Comparison of ENCODE assay signal across 17 cellular contexts in genomic region chr3:15298504-15298903, GRCh38. TPM values are rescaled to one million over a fixed set of nuclear protein-coding genes. Genes with fewer than 3 reads are reported as not detected.
DNase-seq lines count a peak whose midpoint lies in the region; ATAC-seq and TF ChIP-seq lines count a peak whose summit lies in the region.
"Had no signal": no experiment of that assay in that cellular context is flagged by ENCODE, and none has a peak within 500 bp of the region (broad histone marks: within the 10 kb centered on the region; RNA-seq: fewer than 3 reads in every experiment).

No MANE protein-coding gene starts in this region.

- peak overlapping the region; percentile 62 for H3K27ac Mint-ChIP-seq in activated CD4-positive, alpha-beta T cell treated with anti-CD3 and anti-CD28 coated beads, Interleukin-2, amount 10 ng/mL, durations not matched to agents 24 days and 14 days
- H3K27ac Mint-ChIP-seq in activated B cell treated with CpG ODN at 0.5 μM for 24 hours, result peak overlapping the region; percentile 4
- peak overlapping the region in 1 of 2 donors; percentile 90 for H3K27ac Mint-ChIP-seq in effector memory CD8-positive, alpha-beta T cell

- intact Hi-C loops in activated CD4-positive, alpha-beta T cell treated with anti-CD3 and anti-CD28 coated beads, Interleukin-2, amount 10 ng/mL, durations not matched to agents 24 days and 14 days (cut with micrococcal nuclease), result no loop called here
- intact Hi-C loops in activated B cell treated with CpG ODN at 0.5 μM for 24 hours (cut with micrococcal nuclease), result no loop called here
- intact Hi-C loops in PC-3 (cut with micrococcal nuclease), result no loop called here

- no peak for ATAC-seq in activated B cell treated with CpG ODN at 0.5 μM for 24 hours (ENCODE audit: low read depth)
- no peak for ATAC-seq in effector memory CD8-positive, alpha-beta T cell (replicated peaks)
- no peak for ATAC-seq in PC-3
- ATAC-seq in GM19324 (IDR thresholded peaks at IDR 0.05; ENCODE audit: low FRiP score, unreplicated experiment), result no peak
- ATAC-seq: left cardiac atrium; naive thymus-derived CD8-positive, alpha-beta T cell had no signal

- no peak for TF ChIP-seq CTCF in activated B cell treated with CpG ODN at 0.5 μM for 24 hours (IDR thresholded peaks at IDR 0.05)
- TF ChIP-seq CTCF in suprapubic skin (IDR thresholded peaks at IDR 0.05), result no peak
- TF ChIP-seq CTCF in PC-3 (conservative IDR thresholded peaks at IDR 0.05; ENCODE audit: low read depth, low read length), result no peak
- TF ChIP-seq CTCF in coronary artery (IDR thresholded peaks at IDR 0.05), result no peak

- no peak for TF ChIP-seq EP300 in suprapubic skin (IDR thresholded peaks at IDR 0.05)

- no peak overlapping the region for H3K4me2 ChIP-seq in PC-3 (ENCODE audit: low read length)

- peak overlapping the region; percentile 18 for H3K27ac ChIP-seq in suprapubic skin
- no peak overlapping the region for H3K27ac ChIP-seq in PC-3 (ENCODE audit: low read length)
- H3K27ac ChIP-seq in coronary artery, result no peak overlapping the region
- H3K27ac ChIP-seq: Peyer's patch had no signal

- POLR2A ChIA-PET in activated B cell treated with CpG ODN at 0.5 μM for 24 hours (lab: Charles Lee) (interaction anchor here (1.1 kb wide), 2 partner anchors 25 to 27 kb away, joined by 3 to 4 read pairs; no protein-coding TSS in a partner anchor), PC-3 (lab: Charles Lee; ENCODE audit: unreplicated experiment) (no interaction called here)

- H3F3A ChIP-seq in PC-3 (ENCODE audit: low read length, unreplicated experiment), result no peaks in the 10 kb centered on the region

- WGBS in suprapubic skin, result 86% methylated on average over 3 of the region's 3 CpGs

- H3K9me3 Mint-ChIP-seq in activated CD4-positive, alpha-beta T cell treated with anti-CD3 and anti-CD28 coated beads, Interleukin-2, amount 10 ng/mL, durations not matched to agents 24 days and 14 days, result peaks cover 8% of the 10 kb centered on the region
- H3K9me3 Mint-ChIP-seq in activated B cell treated with CpG ODN at 0.5 μM for 24 hours, result no peaks in the 10 kb centered on the region
- no peaks in the 10 kb centered on the region for H3K9me3 Mint-ChIP-seq in effector memory CD8-positive, alpha-beta T cell
- H3K9me3 Mint-ChIP-seq: naive thymus-derived CD8-positive, alpha-beta T cell had no signal

- H3K9me3 ChIP-seq in suprapubic skin (no peaks in the 10 kb centered on the region), PC-3 (ENCODE audit: low read length) (no peaks in the 10 kb centered on the region)
- H3K9me3 ChIP-seq: BE2C, esophagus squamous epithelium, Peyer's patch, upper lobe of left lung had no signal

- no peaks in the 10 kb centered on the region for H4K20me1 ChIP-seq in PC-3 (ENCODE audit: low read length)

- H3K27me3 Mint-ChIP-seq in activated CD4-positive, alpha-beta T cell treated with anti-CD3 and anti-CD28 coated beads, Interleukin-2, amount 10 ng/mL, durations not matched to agents 24 days and 14 days, result no peaks in the 10 kb centered on the region
- H3K27me3 Mint-ChIP-seq in activated B cell treated with CpG ODN at 0.5 μM for 24 hours, result no peaks in the 10 kb centered on the region
- H3K27me3 Mint-ChIP-seq in effector memory CD8-positive, alpha-beta T cell, result no peaks in the 10 kb centered on the region
- H3K27me3 Mint-ChIP-seq: naive thymus-derived CD8-positive, alpha-beta T cell had no signal

- H2AFZ ChIP-seq in PC-3 (ENCODE audit: low read length), result no peak overlapping the region

- H3K79me2 ChIP-seq in PC-3 (ENCODE audit: low read length), result no peaks in the 10 kb centered on the region

- H3K27me3 ChIP-seq in suprapubic skin (no peaks in the 10 kb centered on the region), PC-3 (ENCODE audit: low read length) (no peaks in the 10 kb centered on the region)
- H3K27me3 ChIP-seq: BE2C, esophagus squamous epithelium, Peyer's patch, upper lobe of left lung had no signal

- no peaks in the 10 kb centered on the region for H3K9me2 ChIP-seq in PC-3 (replicated peaks; ENCODE audit: low read length)

- H3K4me1 Mint-ChIP-seq in activated CD4-positive, alpha-beta T cell treated with anti-CD3 and anti-CD28 coated beads, Interleukin-2, amount 10 ng/mL, durations not matched to agents 24 days and 14 days, result peaks cover 57% of the 10 kb centered on the region
- H3K4me1 Mint-ChIP-seq in activated B cell treated with CpG ODN at 0.5 μM for 24 hours, result peaks cover 88% of the 10 kb centered on the region
- peaks cover 64 to 79% of the 10 kb centered on the region in 2 donors for H3K4me1 Mint-ChIP-seq in effector memory CD8-positive, alpha-beta T cell (ENCODE audit: low read depth in 2 of 2)

- no peak overlapping the region for H3K4me3 Mint-ChIP-seq in activated CD4-positive, alpha-beta T cell treated with anti-CD3 and anti-CD28 coated beads, Interleukin-2, amount 10 ng/mL, durations not matched to agents 24 days and 14 days
- H3K4me3 Mint-ChIP-seq in activated B cell treated with CpG ODN at 0.5 μM for 24 hours, result peak overlapping the region; percentile 0
- H3K4me3 Mint-ChIP-seq in effector memory CD8-positive, alpha-beta T cell, result peak overlapping the region; percentile 1 to 82

- TF ChIP-seq POLR2A in suprapubic skin (IDR thresholded peaks at IDR 0.05), result no peak

- H3K4me1 ChIP-seq in suprapubic skin (peaks cover 26% of the 10 kb centered on the region), PC-3 (ENCODE audit: insufficient read depth, low read length) (peaks cover 16% of the 10 kb centered on the region)
- H3K4me1 ChIP-seq: BE2C had no signal

- H3K36me3 ChIP-seq in suprapubic skin, result peaks cover 8% of the 10 kb centered on the region
- peaks cover 18% of the 10 kb centered on the region for H3K36me3 ChIP-seq in PC-3 (ENCODE audit: low read depth, low read length)
- H3K36me3 ChIP-seq: BE2C had no signal

- no TSS peak for BruUV-seq in PC-3 (replicated peaks; lab: Mats Ljungman, UMichigan)

- H3K9ac ChIP-seq in PC-3 (ENCODE audit: low read length), result no peak overlapping the region

- peaks cover 55% of the 10 kb centered on the region for H3K36me3 Mint-ChIP-seq in activated CD4-positive, alpha-beta T cell treated with anti-CD3 and anti-CD28 coated beads, Interleukin-2, amount 10 ng/mL, durations not matched to agents 24 days and 14 days (ENCODE audit: low read depth)
- peaks cover 47% of the 10 kb centered on the region for H3K36me3 Mint-ChIP-seq in activated B cell treated with CpG ODN at 0.5 μM for 24 hours (ENCODE audit: low read depth)
- peaks cover 45% of the 10 kb centered on the region for H3K36me3 Mint-ChIP-seq in effector memory CD8-positive, alpha-beta T cell (ENCODE audit: insufficient read depth)

- CTCF ChIA-PET in activated B cell treated with CpG ODN at 0.5 μM for 24 hours (lab: Charles Lee) (interaction anchor here (1.3 kb wide), 1 partner anchor 31 kb away, joined by 3 read pairs; no protein-coding TSS in a partner anchor), PC-3 (lab: Charles Lee) (no interaction called here)

- DNase-seq in activated CD4-positive, alpha-beta T cell treated with anti-CD3 and anti-CD28 coated beads, Interleukin-2, amount 10 ng/mL, durations not matched to agents 24 days and 14 days, result no peak
- DNase-seq in activated CD4-positive, alpha-beta T cell treated with anti-CD3 and anti-CD28 coated beads for 48 hours, result no peak
- DNase-seq in activated B cell treated with CpG ODN at 0.5 μM for 24 hours (no peak), suprapubic skin (ENCODE audit: low spot score in 2 of 2) (no peak), PC-3 (no peak), coronary artery (ENCODE audit: low spot score) (no peak)
- no peak for DNase-seq in effector memory CD8-positive, alpha-beta T cell
- DNase-seq: BE2C; esophagus squamous epithelium; left cardiac atrium; naive thymus-derived CD8-positive, alpha-beta T cell; NCI-H1105; NCI-H2107; NK-92 treated with Interleukin-12 subunit alpha and Interleukin-12 subunit beta, amount 100 ng/mL, for 24 hours; upper lobe of left lung had no signal

- H3K4me3 ChIP-seq in suprapubic skin, result no peak overlapping the region
- H3K4me3 ChIP-seq in PC-3 (ENCODE audit: low read length), result no peak overlapping the region
- H3K4me3 ChIP-seq in coronary artery, result no peak overlapping the region
- H3K4me3 ChIP-seq: esophagus squamous epithelium, Peyer's patch, upper lobe of left lung had no signal

RNA-seq across cellular contexts. Expression of gene SH3BP5, which starts 33.9 kb away (rescaled TPM):
- total RNA-seq in activated CD4-positive, alpha-beta T cell treated with anti-CD3 and anti-CD28 coated beads, Interleukin-2, amount 10 ng/mL, durations not matched to agents 24 days and 14 days, result 19.5 and 19.8 TPM in 2 replicates
- total RNA-seq in activated B cell treated with CpG ODN at 0.5 μM for 24 hours (60.5 and 66.0 TPM in 2 replicates), suprapubic skin (10 to 100 TPM; 11.2 to 27.0 (median 17.8) TPM), PC-3 (2014; rRNA removed) (21.2 and 23.0 TPM in 2 replicates)
